Comparison of ENCODE assay signal across 9 cellular contexts in the genomic region with DNA sequence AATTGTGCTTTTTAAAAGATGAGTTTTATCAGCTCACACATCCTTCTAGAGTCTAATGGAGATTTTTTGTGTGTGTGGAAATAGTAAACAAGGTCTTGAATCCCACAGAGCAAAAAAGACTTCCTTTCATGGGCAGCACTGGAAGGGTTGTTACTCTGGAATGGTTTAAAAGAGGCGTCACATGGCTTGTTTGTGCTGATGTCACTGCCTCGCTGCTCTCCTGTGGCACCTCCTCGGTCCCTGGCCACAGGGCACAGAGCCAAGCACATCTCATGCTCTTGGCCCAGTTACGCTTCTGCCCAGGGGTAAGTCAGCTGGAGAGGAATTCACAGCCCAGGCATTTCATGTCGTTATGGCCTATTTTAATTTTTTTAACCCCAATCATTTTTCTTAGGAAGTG. TPM values are rescaled to one million over a fixed set of nuclear protein-coding genes. Genes with fewer than 3 reads are reported as not detected.
A peak's percentile ranks its signal among the peaks of the same experiment; 100 is the strongest.
DNase-seq lines count a peak whose midpoint lies in the region; ATAC-seq and TF ChIP-seq lines count a peak whose summit lies in the region.
"Had no signal": no experiment of that assay in that cellular context is flagged by ENCODE, and none has a peak within 500 bp of the region (broad histone marks: within the 10 kb centered on the region; RNA-seq: fewer than 3 reads in every experiment).

No MANE protein-coding gene starts in this region.

- in situ Hi-C loops in astrocyte of the spinal cord (cut with HindIII; ENCODE audit: low sequenced_read_pairs): no loop called here

- peaks cover 25% of the 10 kb centered on the region for H3K36me3 Mint-ChIP-seq in activated CD4-positive, alpha-beta T cell treated with anti-CD3 and anti-CD28 coated beads for 36 hours (ENCODE audit: low read depth)

- peak; percentile 78 for DNase-seq in astrocyte of the spinal cord (ENCODE audit: low read depth, low spot score)
- DNase-seq in iris pigment epithelial cell (ENCODE audit: low read depth): peak; percentile 36
- DNase-seq in substantia nigra (lab: John Stamatoyannopoulos, UW): peak in 46 of 49 donors; percentile 12 to 91 (median 66)
- DNase-seq in H7: no peak
- DNase-seq in activated CD4-positive, alpha-beta T cell treated with anti-CD3 and anti-CD28 coated beads for 36 hours: no peak
- DNase-seq: stimulated activated CD4-positive, alpha-beta T cell treated with anti-CD3 and anti-CD28 coated beads, Interleukin-1b, Interleukin-23, amount 100 ng/mL, for 48 hours had no signal

- intact Hi-C loops in activated CD4-positive, alpha-beta T cell treated with anti-CD3 and anti-CD28 coated beads for 36 hours (cut with DNase I, micrococcal nuclease): loop anchor here (5.0 to 10.0 kb wide), 2 partner anchors 100 to 103 kb away; no protein-coding TSS in a partner anchor

- no peaks in the 10 kb centered on the region for H3K27me3 Mint-ChIP-seq in activated CD4-positive, alpha-beta T cell treated with anti-CD3 and anti-CD28 coated beads for 36 hours

- H3K9me3 ChIP-seq in HEK293 (ENCODE audit: control insufficient read depth, insufficient read depth, low read depth, low read length): no peaks in the 10 kb centered on the region

- no peaks in the 10 kb centered on the region for H3K27me3 ChIP-seq in H7 (ENCODE audit: control insufficient read depth, insufficient read depth, low read length)

- H3K4me3 ChIP-seq in HEK293 (ENCODE audit: low read depth, low read length) (no peak overlapping the region), astrocyte of the spinal cord (ENCODE audit: low read depth, low read length) (no peak overlapping the region), H7 (ENCODE audit: insufficient read depth, low read depth, low read length) (no peak overlapping the region)

- no peak overlapping the region for H3K27ac Mint-ChIP-seq in activated CD4-positive, alpha-beta T cell treated with anti-CD3 and anti-CD28 coated beads for 36 hours

- POLR2A ChIA-PET in HEK293 (lab: Yijun Ruan, JAX): no interaction called here
- POLR2A ChIA-PET in activated CD4-positive, alpha-beta T cell treated with anti-CD3 and anti-CD28 coated beads for 36 hours (lab: Charles Lee): no interaction called here

- H3K4me3 Mint-ChIP-seq in activated CD4-positive, alpha-beta T cell treated with anti-CD3 and anti-CD28 coated beads for 36 hours: no peak overlapping the region

- no peak for ATAC-seq in GM19351 (IDR thresholded peaks at IDR 0.05; ENCODE audit: unreplicated experiment)
- no peak for ATAC-seq in GM21737 (IDR thresholded peaks at IDR 0.05; ENCODE audit: unreplicated experiment)
- ATAC-seq in activated CD4-positive, alpha-beta T cell treated with anti-CD3 and anti-CD28 coated beads for 36 hours: no peak

- H3K9me3 Mint-ChIP-seq in activated CD4-positive, alpha-beta T cell treated with anti-CD3 and anti-CD28 coated beads for 36 hours (ENCODE audit: low read depth): no peaks in the 10 kb centered on the region

- TF ChIP-seq CTCF in HEK293 (tag by site-specific recombination; IDR thresholded peaks at IDR 0.05) (no peak), astrocyte of the spinal cord (IDR thresholded peaks at IDR 0.05; ENCODE audit: low read depth, low read length) (no peak)

- H3K36me3 ChIP-seq in HEK293 (ENCODE audit: control insufficient read depth in 2 of 2, insufficient read depth in 1 of 2, low read length in 2 of 2) (peaks cover 9 to 89% of the 10 kb centered on the region in 2 experiments), H7 (replicated peaks; ENCODE audit: control insufficient read depth, insufficient read depth, low read length) (peaks cover 51% of the 10 kb centered on the region)

- H3K27ac ChIP-seq in HEK293 (ENCODE audit: extremely low read depth, low read depth, low read length): no peak overlapping the region
- H3K27ac ChIP-seq in substantia nigra (ENCODE audit: low read depth, low read length, poor library complexity, severe bottlenecking): peak overlapping the region; percentile 65

- H3K4me1 Mint-ChIP-seq in activated CD4-positive, alpha-beta T cell treated with anti-CD3 and anti-CD28 coated beads for 36 hours: peaks cover 17% of the 10 kb centered on the region

- CTCF ChIA-PET in HEK293 (lab: Yijun Ruan, JAX): no interaction called here
- CTCF ChIA-PET in activated CD4-positive, alpha-beta T cell treated with anti-CD3 and anti-CD28 coated beads for 36 hours (lab: Charles Lee): no interaction called here

- H3K4me1 ChIP-seq in HEK293 (ENCODE audit: control insufficient read depth, insufficient read depth, low read length): no peaks in the 10 kb centered on the region

TF ChIP-seq in HEK293, 187 proteins besides CTCF, POLR2A, EP300 and RAD21:
- no peak for TF ChIP-seq ZNF529 (tag by site-specific recombination; IDR thresholded peaks at IDR 0.05; ENCODE audit: insufficient replicate concordance)
- TF ChIP-seq ZNF701 (tag by site-specific recombination; IDR thresholded peaks at IDR 0.05): no peak
- TF ChIP-seq ZNF416 (tag by site-specific recombination; IDR thresholded peaks at IDR 0.05): no peak
- TF ChIP-seq ZNF76 (tag by site-specific recombination; IDR thresholded peaks at IDR 0.05; ENCODE audit: borderline replicate concordance, low read depth): no peak
- TF ChIP-seq ZSCAN16 (tag by site-specific recombination; IDR thresholded peaks at IDR 0.05): no peak
- TF ChIP-seq ZNF792 (tag by site-specific recombination; IDR thresholded peaks at IDR 0.05): no peak
- TF ChIP-seq ZNF155 (tag by site-specific recombination; IDR thresholded peaks at IDR 0.05): no peak
- TF ChIP-seq, protein P1, sequence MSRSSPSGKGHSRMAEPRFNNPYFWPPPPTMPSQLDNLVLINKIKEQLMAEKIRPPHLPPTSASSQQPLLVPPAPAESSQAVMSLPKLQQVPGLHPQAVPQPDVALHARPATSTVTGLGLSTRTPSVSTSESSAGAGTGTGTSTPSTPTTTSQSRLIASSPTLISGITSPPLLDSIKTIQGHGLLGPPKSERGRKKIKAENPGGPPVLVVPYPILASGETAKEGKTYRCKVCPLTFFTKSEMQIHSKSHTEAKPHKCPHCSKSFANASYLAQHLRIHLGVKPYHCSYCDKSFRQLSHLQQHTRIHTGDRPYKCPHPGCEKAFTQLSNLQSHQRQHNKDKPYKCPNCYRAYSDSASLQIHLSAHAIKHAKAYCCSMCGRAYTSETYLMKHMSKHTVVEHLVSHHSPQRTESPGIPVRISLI (tag by site-specific recombination; IDR thresholded peaks at IDR 0.05): 0 out of 2 replicates have a peak, but pooled peaks have one; percentile 27
- no peak for TF ChIP-seq ZNF433 (tag by site-specific recombination; IDR thresholded peaks at IDR 0.05; ENCODE audit: low read depth)
- TF ChIP-seq, protein P2, sequence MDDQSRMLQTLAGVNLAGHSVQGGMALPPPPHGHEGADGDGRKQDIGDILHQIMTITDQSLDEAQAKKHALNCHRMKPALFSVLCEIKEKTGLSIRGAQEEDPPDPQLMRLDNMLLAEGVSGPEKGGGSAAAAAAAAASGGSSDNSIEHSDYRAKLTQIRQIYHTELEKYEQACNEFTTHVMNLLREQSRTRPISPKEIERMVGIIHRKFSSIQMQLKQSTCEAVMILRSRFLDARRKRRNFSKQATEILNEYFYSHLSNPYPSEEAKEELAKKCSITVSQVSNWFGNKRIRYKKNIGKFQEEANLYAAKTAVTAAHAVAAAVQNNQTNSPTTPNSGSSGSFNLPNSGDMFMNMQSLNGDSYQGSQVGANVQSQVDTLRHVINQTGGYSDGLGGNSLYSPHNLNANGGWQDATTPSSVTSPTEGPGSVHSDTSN (CRISPR knock-in tag; IDR thresholded peaks at IDR 0.05): no peak
- TF ChIP-seq MEIS1 (CRISPR knock-in tag; IDR thresholded peaks at IDR 0.05; ENCODE audit: borderline replicate concordance): no peak
- no peak for TF ChIP-seq GLI4 (tag by site-specific recombination; IDR thresholded peaks at IDR 0.05)
- TF ChIP-seq GLIS1 (tag by site-specific recombination; IDR thresholded peaks at IDR 0.05): peak; percentile 54
- no peak for TF ChIP-seq ZNF549 (tag by site-specific recombination; IDR thresholded peaks at IDR 0.05)
- no peak for TF ChIP-seq ZNF623 (tag by site-specific recombination; IDR thresholded peaks at IDR 0.05)
- no peak for TF ChIP-seq ZNF114 (tag by site-specific recombination; IDR thresholded peaks at IDR 0.05)
- no peak for TF ChIP-seq ZNF560 (tag by site-specific recombination; IDR thresholded peaks at IDR 0.05; ENCODE audit: borderline replicate concordance)
- peak; percentile 26; the same call in 1 of the 2 replicates for TF ChIP-seq ZNF600 (tag by site-specific recombination; IDR thresholded peaks at IDR 0.05)
- TF ChIP-seq, protein P3, sequence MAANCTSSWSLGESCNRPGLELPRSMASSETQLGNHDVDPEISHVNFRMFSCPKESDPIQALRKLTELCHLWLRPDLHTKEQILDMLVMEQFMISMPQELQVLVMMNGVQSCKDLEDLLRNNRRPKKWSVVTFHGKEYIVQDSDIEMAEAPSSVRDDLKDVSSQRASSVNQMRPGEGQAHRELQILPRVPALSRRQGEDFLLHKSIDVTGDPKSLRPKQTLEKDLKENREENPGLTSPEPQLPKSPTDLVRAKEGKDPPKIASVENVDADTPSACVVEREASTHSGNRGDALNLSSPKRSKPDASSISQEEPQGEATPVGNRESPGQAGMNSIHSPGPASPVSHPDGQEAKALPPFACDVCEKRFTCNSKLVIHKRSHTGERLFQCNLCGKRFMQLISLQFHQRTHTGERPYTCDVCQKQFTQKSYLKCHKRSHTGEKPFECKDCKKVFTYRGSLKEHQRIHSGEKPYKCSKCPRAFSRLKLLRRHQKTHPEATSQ (tag by site-specific recombination; IDR thresholded peaks at IDR 0.05): no peak
- TF ChIP-seq ZNF660 (tag by site-specific recombination; IDR thresholded peaks at IDR 0.05): 0 out of 2 replicates have a peak, but pooled peaks have one; percentile 40
- TF ChIP-seq ZIC2 (tag by site-specific recombination; IDR thresholded peaks at IDR 0.05): no peak
- no peak for TF ChIP-seq ZNF510 (tag by site-specific recombination; IDR thresholded peaks at IDR 0.05; ENCODE audit: insufficient replicate concordance)
- peak; percentile 79; the same call in 1 of the 2 replicates for TF ChIP-seq ZBTB48 (tag by site-specific recombination; IDR thresholded peaks at IDR 0.05)

RNA-seq across cellular contexts. Expression of a gene that starts 53.2 kb away (rescaled TPM):
- not detected in 2 replicates for total RNA-seq in H7 (2014; rRNA removed; shearing (Covaris generic))
- total RNA-seq in activated CD4-positive, alpha-beta T cell treated with anti-CD3 and anti-CD28 coated beads for 36 hours: not detected

Comparison
In these comparisons a context has a peak if more than half of its experiments do, and no peak if none do; other contexts are left out.
1. DNase-seq: peak in astrocyte of the spinal cord (single experiment), iris pigment epithelial cell (single experiment) and substantia nigra (46 of 49); none in H7 (single experiment) and activated CD4-positive, alpha-beta T cell treated with anti-CD3 and anti-CD28 coated beads for 36 hours (single experiment).